In the genomic region with DNA sequence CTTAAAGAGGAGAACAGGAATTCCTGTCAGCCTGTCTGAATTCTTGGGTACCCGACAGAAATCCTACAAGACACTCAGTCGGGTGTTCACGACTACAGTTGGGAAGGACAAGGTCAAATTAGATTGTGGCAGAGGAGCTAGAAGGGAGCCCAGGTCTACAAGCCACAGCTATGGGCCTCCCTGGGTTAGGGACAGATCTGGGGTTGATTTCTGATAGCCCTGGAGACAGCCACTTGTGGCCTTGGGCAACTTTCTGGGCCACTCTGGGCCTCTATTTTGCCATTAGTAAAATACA, we compare ENCODE assay signal across 24 cellular contexts. TPM values are rescaled to one million over a fixed set of nuclear protein-coding genes. Genes with fewer than 3 reads are reported as not detected.
"Had no signal": no experiment of that assay in that cellular context is flagged by ENCODE, and none has a peak within 500 bp of the region (broad histone marks: within the 10 kb centered on the region; RNA-seq: fewer than 3 reads in every experiment).

No MANE protein-coding gene starts in this region.

- ATAC-seq: effector memory CD8-positive, alpha-beta T cell; gastrocnemius medialis; psoas muscle; upper lobe of right lung had no signal

- H3K4me3 ChIP-seq: esophagus muscularis mucosa, gastrocnemius medialis, lung, neural progenitor cell, psoas muscle, sigmoid colon, skin epidermis, tibial artery, upper lobe of right lung, vagina had no signal

- H3K4me2 ChIP-seq: neural progenitor cell had no signal

- H3K79me2 ChIP-seq: parathyroid adenoma had no signal

- H3K9me3 ChIP-seq: sigmoid colon, vagina had no signal

- H3K27ac ChIP-seq: epithelial cell of prostate, esophagus muscularis mucosa, gastrocnemius medialis, neural progenitor cell, parathyroid adenoma, psoas muscle, sigmoid colon, skin epidermis, tibial artery, upper lobe of right lung, vagina had no signal

- H2AFZ ChIP-seq: neural progenitor cell, parathyroid adenoma had no signal

- H3K36me3 ChIP-seq: esophagus muscularis mucosa, gastrocnemius medialis, neural progenitor cell, sigmoid colon, tibial artery, upper lobe of right lung, vagina had no signal

- DNase-seq: effector memory CD8-positive, alpha-beta T cell; gastrocnemius medialis; immature natural killer cell; mesenchymal stem cell; midbrain; occipital lobe; psoas muscle; stimulated activated CD4-positive, alpha-beta T cell treated with anti-CD3 and anti-CD28 coated beads, Interleukin-12 subunit alpha, Interleukin-12 subunit beta, amount 100 ng/mL, for 4 hours; stimulated activated naive CD8-positive, alpha-beta T cell treated with anti-CD3 and anti-CD28 coated beads, Interleukin-15, Interleukin-2, amounts not matched to agents 100 U/mL and 50 U/mL, for 24 hours had no signal

- H3K27me3 ChIP-seq: esophagus muscularis mucosa, gastrocnemius medialis, neural progenitor cell, sigmoid colon, tibial artery, upper lobe of right lung, vagina had no signal

- H3K4me1 ChIP-seq: esophagus muscularis mucosa, gastrocnemius medialis, neural progenitor cell, parathyroid adenoma, psoas muscle, sigmoid colon, tibial artery, upper lobe of right lung, vagina had no signal

- H3K9ac ChIP-seq: neural progenitor cell, parathyroid adenoma had no signal

RNA-seq across cellular contexts. Expression of a gene that starts 39.7 kb away (rescaled TPM):
- total RNA-seq: esophagus muscularis mucosa; fibroblast of villous mesenchyme; gastrocnemius medialis; left ventricle myocardium superior; lung; natural killer cell treated with Interleukin-12 subunit alpha and Interleukin-12 subunit beta and Interleukin-15 and Interleukin-18, amount 100 ng/mL, for 72 hours; occipital lobe; psoas muscle; sigmoid colon; temporal lobe; upper lobe of right lung; vagina had no signal
- polyA plus RNA-seq: immature natural killer cell, keratinocyte, lung, sigmoid colon had no signal
